24 cellular contexts compared by ENCODE assay signal in the genomic region with DNA sequence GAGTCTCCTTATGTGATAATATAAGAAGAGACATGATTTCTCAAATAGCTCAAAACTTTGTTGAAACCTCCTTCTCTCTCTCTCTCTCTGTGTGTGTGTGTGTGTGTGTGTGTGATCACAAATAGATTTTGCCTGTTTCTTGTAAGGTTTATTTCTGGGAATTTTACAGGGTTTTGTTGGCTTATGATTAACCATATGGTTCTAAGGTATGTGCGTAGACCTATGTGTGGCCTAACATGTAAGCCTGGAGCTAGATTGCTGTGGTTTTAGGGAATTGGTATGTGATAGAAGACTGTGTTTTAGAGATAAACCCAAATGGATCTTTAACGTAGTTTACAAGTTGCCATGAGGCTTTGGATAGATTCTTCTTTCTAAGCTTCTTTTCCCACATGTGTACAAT.
"Had no signal": no experiment of that assay in that cellular context is flagged by ENCODE, and none has a peak within 500 bp of the region (broad histone marks: within the 10 kb centered on the region; RNA-seq: fewer than 3 reads in every experiment).

No MANE protein-coding gene starts in this region.

- H3K9me3 Mint-ChIP-seq: activated CD4-positive, alpha-beta memory T cell treated with anti-CD3 and anti-CD28 coated beads, Interleukin-2, amount 10 ng/mL, durations not matched to agents 7 days and 5 days; activated CD4-positive, alpha-beta T cell treated with anti-CD3 and anti-CD28 coated beads, Interleukin-2, amount 10 ng/mL, durations not matched to agents 7 days and 5 days; activated T-cell treated with anti-CD3 and anti-CD28 coated beads, Interleukin-2, amount 50 U/mL, for 24 hours; dendritic cell treated with granulocyte-macrophage colony-stimulating factor and Interleukin-4, amounts not matched to agents 40 ng/mL and 50 ng/mL, for 4 days had no signal

- H3K4me3 ChIP-seq: breast epithelium, heart right ventricle, spleen, suprapubic skin, tibial artery had no signal

- H3K36me3 ChIP-seq: breast epithelium, heart right ventricle, spleen, suprapubic skin, tibial artery had no signal

- H3K27ac ChIP-seq: breast epithelium, heart right ventricle, spleen, suprapubic skin, tibial artery had no signal

- H3K27me3 ChIP-seq: breast epithelium, spleen, suprapubic skin, tibial artery had no signal

- H3K4me3 Mint-ChIP-seq: activated CD4-positive, alpha-beta memory T cell treated with anti-CD3 and anti-CD28 coated beads, Interleukin-2, amount 10 ng/mL, durations not matched to agents 7 days and 5 days; activated CD4-positive, alpha-beta T cell treated with anti-CD3 and anti-CD28 coated beads, Interleukin-2, amount 10 ng/mL, durations not matched to agents 7 days and 5 days; activated T-cell treated with anti-CD3 and anti-CD28 coated beads, Interleukin-2, amount 50 U/mL, for 24 hours; dendritic cell treated with granulocyte-macrophage colony-stimulating factor and Interleukin-4, amounts not matched to agents 40 ng/mL and 50 ng/mL, for 4 days; endodermal cell; naive thymus-derived CD8-positive, alpha-beta T cell; WTC11 had no signal

- H3K9me3 ChIP-seq: breast epithelium, suprapubic skin, tibial artery had no signal

- H3K4me1 ChIP-seq: breast epithelium, heart right ventricle, spleen, suprapubic skin, tibial artery had no signal

- ATAC-seq: activated naive CD4-positive, alpha-beta T cell treated with anti-CD3 and anti-CD28 coated beads, Interleukin-2, amount 50 U/mL, for 72 hours; esophagus mucosa; heart right ventricle; naive thymus-derived CD8-positive, alpha-beta T cell; right cardiac atrium; WTC11 had no signal

- H3K4me1 Mint-ChIP-seq: activated CD4-positive, alpha-beta memory T cell treated with anti-CD3 and anti-CD28 coated beads, Interleukin-2, amount 10 ng/mL, durations not matched to agents 7 days and 5 days; activated CD4-positive, alpha-beta T cell treated with anti-CD3 and anti-CD28 coated beads, Interleukin-2, amount 10 ng/mL, durations not matched to agents 7 days and 5 days; naive thymus-derived CD8-positive, alpha-beta T cell had no signal

- H3K36me3 Mint-ChIP-seq: activated naive CD4-positive, alpha-beta T cell treated with anti-CD3 and anti-CD28 coated beads, Interleukin-2, amount 50 U/mL, for 72 hours had no signal

- H3K27ac Mint-ChIP-seq: activated CD4-positive, alpha-beta memory T cell treated with anti-CD3 and anti-CD28 coated beads, Interleukin-2, amount 10 ng/mL, durations not matched to agents 7 days and 5 days; activated CD4-positive, alpha-beta T cell treated with anti-CD3 and anti-CD28 coated beads, Interleukin-2, amount 10 ng/mL, durations not matched to agents 7 days and 5 days; activated naive CD4-positive, alpha-beta T cell treated with anti-CD3 and anti-CD28 coated beads, Interleukin-2, amount 50 U/mL, for 72 hours; activated T-cell treated with anti-CD3 and anti-CD28 coated beads, Interleukin-2, amount 50 U/mL, for 24 hours; dendritic cell treated with granulocyte-macrophage colony-stimulating factor and Interleukin-4, amounts not matched to agents 40 ng/mL and 50 ng/mL, for 4 days; endodermal cell; WTC11 had no signal

- DNase-seq: activated CD4-positive, alpha-beta memory T cell treated with anti-CD3 and anti-CD28 coated beads, Interleukin-2, amount 10 ng/mL, durations not matched to agents 7 days and 5 days; activated CD4-positive, alpha-beta T cell treated with anti-CD3 and anti-CD28 coated beads for 1 hour; activated CD4-positive, alpha-beta T cell treated with anti-CD3 and anti-CD28 coated beads, Interleukin-2, amount 10 ng/mL, durations not matched to agents 7 days and 5 days; activated CD8-positive, alpha-beta memory T cell treated with anti-CD3 and anti-CD28 coated beads, Interleukin-2, amount 50 U/mL, for 48 hours; activated T-cell treated with anti-CD3 and anti-CD28 coated beads, Interleukin-2, amount 50 U/mL, for 24 hours; central memory CD4-positive, alpha-beta T cell; endodermal cell; foreskin fibroblast; heart right ventricle; kidney glomerular epithelial cell; mammary epithelial cell; midbrain; naive thymus-derived CD8-positive, alpha-beta T cell; right cardiac atrium; spleen; stimulated activated naive CD4-positive, alpha-beta T cell; T-helper 2 cell; tibial artery had no signal
